8 cellular contexts compared by ENCODE assay signal in the genomic region with DNA sequence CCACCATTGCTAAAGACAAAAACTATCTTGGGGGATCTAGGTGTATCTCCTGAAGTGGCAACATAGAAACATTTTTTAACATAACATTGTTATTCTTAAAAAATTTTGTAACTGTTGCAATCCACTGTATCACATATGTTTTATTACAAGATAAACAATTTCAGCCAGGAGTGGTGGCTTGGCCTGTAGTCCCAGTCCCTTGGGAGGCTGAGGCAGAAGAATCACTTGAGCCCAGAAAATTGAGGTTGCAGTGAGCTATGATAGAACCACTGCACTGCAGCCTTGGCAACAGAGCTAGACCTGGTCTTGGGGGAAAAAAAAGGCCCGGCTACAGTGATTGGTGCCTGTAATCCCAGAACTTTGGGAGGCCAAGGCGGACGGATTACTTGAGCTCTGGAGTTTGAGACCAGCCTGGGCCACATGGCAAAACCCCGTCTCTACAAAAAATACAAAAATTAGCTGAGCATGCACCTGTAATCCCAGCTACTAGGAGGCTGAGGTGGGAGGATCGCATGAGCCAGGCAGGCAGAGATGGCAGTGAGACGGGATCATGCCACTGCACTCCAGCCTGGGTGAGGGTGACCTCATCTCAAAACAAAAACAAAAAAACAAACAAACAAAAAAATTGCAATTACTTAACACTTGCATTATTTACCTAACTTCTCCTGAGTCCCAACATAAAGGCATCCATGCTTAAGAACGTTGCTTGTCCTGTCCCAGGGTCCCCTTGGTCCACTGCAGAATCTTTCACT. TPM values are rescaled to one million over a fixed set of nuclear protein-coding genes. Genes with fewer than 3 reads are reported as not detected.
DNase-seq lines count a peak whose midpoint lies in the region; ATAC-seq and TF ChIP-seq lines count a peak whose summit lies in the region.

No MANE protein-coding gene starts in this region.

- peaks cover 64% of the 10 kb centered on the region for H3K4me1 Mint-ChIP-seq in CD4-positive, alpha-beta T cell (ENCODE audit: low read depth)
- peaks cover 42 to 49% of the 10 kb centered on the region in 2 donors for H3K4me1 Mint-ChIP-seq in effector memory CD8-positive, alpha-beta T cell (ENCODE audit: low read depth in 2 of 2)
- peaks cover 59% of the 10 kb centered on the region for H3K4me1 Mint-ChIP-seq in neural progenitor cell

- ATAC-seq in CD4-positive, alpha-beta T cell (ENCODE audit: poor library complexity) = no peak
- no peak for ATAC-seq in effector memory CD8-positive, alpha-beta T cell (replicated peaks)
- ATAC-seq in GM19467 (IDR thresholded peaks at IDR 0.05; ENCODE audit: unreplicated experiment) (no peak), HG02840 (IDR thresholded peaks at IDR 0.05; ENCODE audit: low FRiP score, unreplicated experiment) (no peak)

- CTCF ChIA-PET in CD4-positive, alpha-beta T cell (lab: Charles Lee) = no interaction called here

- POLR2A ChIA-PET in CD4-positive, alpha-beta T cell (lab: Charles Lee) = interaction anchor here (0.9 to 2.0 kb wide), 2 partner anchors 75 to 461 kb away, joined by 3 to 12 read pairs; no protein-coding TSS in a partner anchor

- H3K9me3 Mint-ChIP-seq in CD4-positive, alpha-beta T cell = no peaks in the 10 kb centered on the region
- no peaks in the 10 kb centered on the region for H3K9me3 Mint-ChIP-seq in effector memory CD8-positive, alpha-beta T cell
- H3K9me3 Mint-ChIP-seq in neural progenitor cell = no peaks in the 10 kb centered on the region

- no peak for TF ChIP-seq CTCF in CD4-positive, alpha-beta T cell (IDR thresholded peaks at IDR 0.05)
- TF ChIP-seq CTCF in OCI-LY1 (IDR thresholded peaks at IDR 0.05; ENCODE audit: low read length) (no peak), neural progenitor cell (IDR thresholded peaks at IDR 0.05) (no peak)

- H4K20me1 ChIP-seq in OCI-LY1 (ENCODE audit: insufficient read depth, low read length) (no peaks in the 10 kb centered on the region), neural progenitor cell (ENCODE audit: low read depth) (no peaks in the 10 kb centered on the region)

- H2AFZ ChIP-seq in OCI-LY1 (ENCODE audit: low read length) (no peak overlapping the region), neural progenitor cell (replicated peaks) (no peak overlapping the region)

- peak overlapping the region; percentile 93 for H3K9ac ChIP-seq in OCI-LY1 (ENCODE audit: low read length)
- no peak overlapping the region for H3K9ac ChIP-seq in neural progenitor cell

- no peaks in the 10 kb centered on the region for H3K27me3 Mint-ChIP-seq in CD4-positive, alpha-beta T cell
- no peaks in the 10 kb centered on the region for H3K27me3 Mint-ChIP-seq in effector memory CD8-positive, alpha-beta T cell
- H3K27me3 Mint-ChIP-seq in neural progenitor cell (ENCODE audit: insufficient read depth, low read depth) = peaks cover 2% of the 10 kb centered on the region

- intact Hi-C loops in CD4-positive, alpha-beta T cell (cut with DNase I, micrococcal nuclease) = loop anchor here (2.0 to 10.0 kb wide), 11 partner anchors 75 to 1985 kb away; partner anchors contain the start of genes DRG1 (in 1 of the 2), FBXO7 (in 1 of the 2), PATZ1 (in 1 of the 2) and PES1 (in 1 of the 2)
- intact Hi-C loops in head of caudate nucleus (cut with DNase I) = loop anchor here (10.0 kb wide), 2 partner anchors 87 to 193 kb away; partner anchors contain the start of genes PISD and YWHAH

- peaks cover 19% of the 10 kb centered on the region for H3K36me3 Mint-ChIP-seq in CD4-positive, alpha-beta T cell (ENCODE audit: low read depth)
- H3K36me3 Mint-ChIP-seq in effector memory CD8-positive, alpha-beta T cell (ENCODE audit: insufficient read depth) = peaks cover 25% of the 10 kb centered on the region
- H3K36me3 Mint-ChIP-seq in neural progenitor cell = no peaks in the 10 kb centered on the region

- no peaks in the 10 kb centered on the region for H3K27me3 ChIP-seq in CD4-positive, alpha-beta T cell (ENCODE audit: control insufficient read depth, insufficient read depth, low read length)
- H3K27me3 ChIP-seq in OCI-LY1 (ENCODE audit: insufficient read depth, low read length) = no peaks in the 10 kb centered on the region
- H3K27me3 ChIP-seq in neural progenitor cell = no peaks in the 10 kb centered on the region

- H3K27ac Mint-ChIP-seq in CD4-positive, alpha-beta T cell = peak overlapping the region; percentile 99
- peak overlapping the region; percentile 95 to 97 for H3K27ac Mint-ChIP-seq in effector memory CD8-positive, alpha-beta T cell
- H3K27ac Mint-ChIP-seq in neural progenitor cell = peak overlapping the region; percentile 96

- no peak overlapping the region for H3K4me3 ChIP-seq in OCI-LY1 (ENCODE audit: low read depth, low read length, poor library complexity, severe bottlenecking)
- peak overlapping the region; percentile 71 for H3K4me3 ChIP-seq in neural progenitor cell

- H3K4me3 Mint-ChIP-seq in CD4-positive, alpha-beta T cell = peak overlapping the region; percentile 94
- H3K4me3 Mint-ChIP-seq in effector memory CD8-positive, alpha-beta T cell = peak overlapping the region; percentile 81 to 82
- H3K4me3 Mint-ChIP-seq in neural progenitor cell = peak overlapping the region; percentile 94

- peak overlapping the region; percentile 85 for H3K4me2 ChIP-seq in OCI-LY1 (ENCODE audit: low read length)
- peak overlapping the region; percentile 80 for H3K4me2 ChIP-seq in neural progenitor cell

- H3K4me1 ChIP-seq in OCI-LY1 (ENCODE audit: insufficient read depth, low read length, severe bottlenecking) (peaks cover 57% of the 10 kb centered on the region), neural progenitor cell (peaks cover 32% of the 10 kb centered on the region)

- no peak overlapping the region for H3K27ac ChIP-seq in CD4-positive, alpha-beta T cell (ENCODE audit: low read depth, low read length)
- H3K27ac ChIP-seq in OCI-LY1 (ENCODE audit: low read depth, low read length, poor library complexity, severe bottlenecking) = peak overlapping the region; percentile 94
- peak overlapping the region; percentile 4 for H3K27ac ChIP-seq in neural progenitor cell

- H3K9me3 ChIP-seq in CD4-positive, alpha-beta T cell (ENCODE audit: control insufficient read depth, low read length) = no peaks in the 10 kb centered on the region
- H3K9me3 ChIP-seq in OCI-LY1 (ENCODE audit: low read length) (no peaks in the 10 kb centered on the region), neural progenitor cell (ENCODE audit: low read depth) (no peaks in the 10 kb centered on the region)

- H3F3A ChIP-seq in OCI-LY1 (ENCODE audit: insufficient read depth, low read length) = peaks cover 8% of the 10 kb centered on the region
- peaks cover 66% of the 10 kb centered on the region for H3F3A ChIP-seq in neural progenitor cell (ENCODE audit: low read depth)

- no peaks in the 10 kb centered on the region for H3K9me2 ChIP-seq in OCI-LY1 (ENCODE audit: low read depth, low read length)

- peaks cover 40% of the 10 kb centered on the region for H3K79me2 ChIP-seq in OCI-LY1 (ENCODE audit: insufficient read depth, low read length)
- H3K79me2 ChIP-seq in neural progenitor cell (ENCODE audit: low read depth) = peaks cover 46% of the 10 kb centered on the region

- H3K36me3 ChIP-seq in OCI-LY1 (ENCODE audit: insufficient read depth, low read length) (peaks cover 21% of the 10 kb centered on the region; the same call in 1 of the 2 replicates), neural progenitor cell (no peaks in the 10 kb centered on the region)

- DNase-seq in CD4-positive, alpha-beta T cell = no peak
- no peak for DNase-seq in effector memory CD8-positive, alpha-beta T cell
- DNase-seq in neural progenitor cell (ENCODE audit: low spot score) (no peak), NOMO-1 treated with DMSO at 0.1 percent for 48 hours (lab: John Stamatoyannopoulos, UW; ENCODE audit: unreplicated experiment) (no peak), head of caudate nucleus (no peak)

RNA-seq across cellular contexts. Expression of gene DEPDC5, which starts 1.5 kb away (rescaled TPM):
- 10 to 100 TPM; 32.9 to 36.6 TPM for total RNA-seq in CD4-positive, alpha-beta T cell
- total RNA-seq in neural progenitor cell (ENCODE audit: low replicate concordance) = 18.3 and 37.1 TPM in 2 replicates

RNA-seq across cellular contexts. Expression of gene PRR14L, which starts 2.3 kb away (rescaled TPM):
- 10 to 100 TPM; 23.4 to 24.9 TPM for total RNA-seq in CD4-positive, alpha-beta T cell
- 60.1 and 74.2 TPM in 2 replicates for total RNA-seq in neural progenitor cell (ENCODE audit: low replicate concordance)
